7 cellular contexts compared by ENCODE assay signal in the genomic region with DNA sequence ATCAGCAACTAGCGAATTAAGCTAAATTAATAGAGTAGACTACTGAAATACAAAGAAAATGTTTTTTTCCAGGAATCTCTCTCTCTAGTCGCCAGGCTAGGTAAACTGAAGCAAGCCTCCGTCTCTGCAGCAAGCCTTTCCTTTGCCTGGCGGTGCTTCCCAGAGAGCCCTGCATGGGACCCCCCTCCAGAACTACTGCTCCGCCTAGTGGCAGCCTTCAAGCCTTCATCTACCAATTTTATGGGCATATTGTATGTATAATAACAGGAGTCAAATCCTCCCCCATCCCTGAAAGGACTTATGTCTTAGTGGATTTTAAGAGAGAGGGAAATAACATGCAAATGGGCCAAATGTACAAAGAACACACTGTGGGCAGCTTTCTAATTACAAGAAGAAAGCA.
DNase-seq lines count a peak whose midpoint lies in the region; ATAC-seq and TF ChIP-seq lines count a peak whose summit lies in the region.

No MANE protein-coding gene starts in this region.

- WGBS in trophoblast cell (ENCODE audit: extremely low coverage, insufficient coverage, insufficient read length), result no CpG with 5 or more reads among the region's 5 CpGs
- 87 to 89% methylated on average over 5 of the region's 5 CpGs for WGBS in upper lobe of left lung, 2 donors

- H3K79me1 ChIP-seq in trophoblast cell (ENCODE audit: low read length), result no peaks in the 10 kb centered on the region

- H3K9ac ChIP-seq in trophoblast cell (ENCODE audit: low read length), result no peak overlapping the region

- H3K4me2 ChIP-seq in trophoblast cell (ENCODE audit: low read length), result no peak overlapping the region

- H3K14ac ChIP-seq in trophoblast cell (ENCODE audit: low read length), result no peak overlapping the region

- TF ChIP-seq POLR2A in upper lobe of left lung (IDR thresholded peaks at IDR 0.05), result no peak

- no peak overlapping the region for H4K12ac ChIP-seq in trophoblast cell (ENCODE audit: low read depth, low read length)

- no peaks in the 10 kb centered on the region for H3K4me1 ChIP-seq in trophoblast cell (ENCODE audit: control insufficient read depth in 1 of 2, insufficient read depth in 2 of 2, low read length in 2 of 2)
- H3K4me1 ChIP-seq in upper lobe of left lung, result peaks cover 0 to 6% (median under 1%) of the 10 kb centered on the region in 4 donors

- H3K27ac ChIP-seq in trophoblast cell (ENCODE audit: low read depth, low read length), result no peak overlapping the region
- no peak overlapping the region for H3K27ac ChIP-seq in upper lobe of left lung

- DNase-seq in MG63 (peak; percentile 32), cerebellar cortex (ENCODE audit: low spot score) (peak; percentile 24), trophoblast cell (peak; percentile 32 to 67), upper lobe of left lung (no peak)
- no peak for DNase-seq in stimulated activated naive CD8-positive, alpha-beta T cell treated with anti-CD3 and anti-CD28 coated beads, Interleukin-15, Interleukin-2, amounts not matched to agents 100 U/mL and 50 U/mL, for 24 hours

- H3K18ac ChIP-seq in trophoblast cell (ENCODE audit: low read length), result no peak overlapping the region

- H2BK5ac ChIP-seq in trophoblast cell (ENCODE audit: low read depth, low read length, poor library complexity), result no peak overlapping the region

- H4K91ac ChIP-seq in trophoblast cell (ENCODE audit: low read depth, low read length), result no peak overlapping the region

- peak; percentile 76 for ATAC-seq in GM18519 (IDR thresholded peaks at IDR 0.05; ENCODE audit: low FRiP score, unreplicated experiment)
- no peak for ATAC-seq in stimulated activated naive CD8-positive, alpha-beta T cell treated with anti-CD3 and anti-CD28 coated beads, Interleukin-15, Interleukin-2, amounts not matched to agents 100 U/mL and 50 U/mL, for 24 hours
- ATAC-seq in upper lobe of left lung (ENCODE audit: low FRiP score in 2 of 2), result no peak
- no peak for ATAC-seq in HG03135 (IDR thresholded peaks at IDR 0.05; ENCODE audit: unreplicated experiment)

- H3K9me3 ChIP-seq in MG63, result no peaks in the 10 kb centered on the region
- H3K9me3 ChIP-seq in trophoblast cell (ENCODE audit: insufficient read depth, low read depth, low read length), result no peaks in the 10 kb centered on the region
- H3K9me3 ChIP-seq in upper lobe of left lung, result no peaks in the 10 kb centered on the region

- no peak overlapping the region for H2AFZ ChIP-seq in trophoblast cell (ENCODE audit: insufficient read depth, low read length, poor library complexity)

- TF ChIP-seq EP300 in upper lobe of left lung (IDR thresholded peaks at IDR 0.05), result no peak

- H3K4me3 ChIP-seq in MG63 (no peak overlapping the region), trophoblast cell (ENCODE audit: low read depth, low read length) (no peak overlapping the region), upper lobe of left lung (no peak overlapping the region)

- H3K79me2 ChIP-seq in trophoblast cell (ENCODE audit: control insufficient read depth, insufficient read depth, low read length, poor library complexity), result no peaks in the 10 kb centered on the region

- no peak overlapping the region for H2BK12ac ChIP-seq in trophoblast cell (ENCODE audit: low read length)

- no peak overlapping the region for H3K4ac ChIP-seq in trophoblast cell (ENCODE audit: low read depth, low read length)

- H4K8ac ChIP-seq in trophoblast cell (ENCODE audit: low read depth, low read length), result no peak overlapping the region

- no peak overlapping the region for H2AK5ac ChIP-seq in trophoblast cell (ENCODE audit: low read length)

- H3K27me3 ChIP-seq in MG63, result no peaks in the 10 kb centered on the region
- H3K27me3 ChIP-seq in trophoblast cell (ENCODE audit: insufficient read depth, low read length), result no peaks in the 10 kb centered on the region
- H3K27me3 ChIP-seq in upper lobe of left lung, result no peaks in the 10 kb centered on the region

- no peak overlapping the region for H3K23ac ChIP-seq in trophoblast cell (ENCODE audit: low read length)

- no peak overlapping the region for H2BK120ac ChIP-seq in trophoblast cell (ENCODE audit: insufficient read depth, low read length, poor library complexity)

- TF ChIP-seq CTCF in upper lobe of left lung (IDR thresholded peaks at IDR 0.05), result peak in 1 of 6 experiments; percentile 9

- peaks cover 46% of the 10 kb centered on the region for H3K36me3 ChIP-seq in MG63
- no peaks in the 10 kb centered on the region for H3K36me3 ChIP-seq in trophoblast cell (ENCODE audit: control insufficient read depth in 1 of 2, insufficient read depth in 2 of 2, low read length in 2 of 2)
- no peaks in the 10 kb centered on the region for H3K36me3 ChIP-seq in upper lobe of left lung

Comparison
In these comparisons a context has a peak if more than half of its experiments do, and no peak if none do; other contexts are left out.
1. DNase-seq: peak in MG63 (single experiment), cerebellar cortex (single experiment) and trophoblast cell (2 of 2); none in stimulated activated naive CD8-positive, alpha-beta T cell treated with anti-CD3 and anti-CD28 coated beads, Interleukin-15, Interleukin-2, amounts not matched to agents 100 U/mL and 50 U/mL, for 24 hours (single experiment) and upper lobe of left lung (0 of 2).